ENCODE assay signal across 31 cellular contexts in the genomic region with DNA sequence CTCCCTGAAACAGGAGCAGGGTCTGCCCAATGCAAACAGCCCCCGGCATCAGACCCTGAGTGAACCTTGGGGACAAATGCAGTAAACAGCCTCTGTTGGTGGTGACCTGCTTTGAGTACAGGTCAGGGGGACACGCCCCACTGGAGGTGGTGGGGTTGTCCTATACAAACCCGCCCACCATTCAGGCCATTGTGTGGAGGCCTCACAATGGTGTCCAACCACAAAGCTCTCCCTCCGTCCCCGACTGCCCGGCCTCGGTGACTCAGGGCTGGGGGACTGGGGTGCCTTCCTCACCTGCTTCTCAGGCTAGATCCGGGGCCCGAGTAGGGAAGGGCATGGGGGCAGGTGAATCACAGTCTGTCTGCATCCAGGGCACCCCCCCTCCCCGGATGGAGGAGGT. TPM values are rescaled to one million over a fixed set of nuclear protein-coding genes. Genes with fewer than 3 reads are reported as not detected.
"Had no signal": no experiment of that assay in that cellular context is flagged by ENCODE, and none has a peak within 500 bp of the region (broad histone marks: within the 10 kb centered on the region; RNA-seq: fewer than 3 reads in every experiment).

No MANE protein-coding gene starts in this region.

- H3K9me3 ChIP-seq: ascending aorta, SJSA1, SK-N-SH had no signal

- H3K9ac ChIP-seq: SK-N-SH had no signal

- ATAC-seq: activated CD4-positive, alpha-beta T cell treated with anti-CD3 and anti-CD28 coated beads for 36 hours; activated CD4-positive, CD25-positive, alpha-beta regulatory T cell treated with anti-CD3 and anti-CD28 coated beads, Interleukin-2, amount 50 U/mL, for 24 hours; activated CD8-positive, alpha-beta T cell treated with anti-CD3 and anti-CD28 coated beads, Interleukin-2, amount 10 ng/mL, durations not matched to agents 7 days and 5 days; WTC11 had no signal

- H3K9me3 Mint-ChIP-seq: activated naive CD4-positive, alpha-beta T cell treated with anti-CD3 and anti-CD28 coated beads for 36 hours; activated naive CD8-positive, alpha-beta T cell treated with anti-CD3 and anti-CD28 coated beads for 36 hours; activated T-cell treated with anti-CD3 and anti-CD28 coated beads, Interleukin-2, amount 50 U/mL, for 24 hours; central memory CD8-positive, alpha-beta T cell; T-helper 1 cell treated with Interleukin-12 subunit alpha and Interleukin-12 subunit beta and Interleukin-4 antibody, amounts not matched to agents 30 μg/mL and 1 μg/mL, for 36 hours had no signal

- H3K36me3 Mint-ChIP-seq: activated naive CD8-positive, alpha-beta T cell treated with anti-CD3 and anti-CD28 coated beads for 36 hours had no signal

- H3K36me3 ChIP-seq: ascending aorta, cardiac muscle cell, SJSA1 had no signal

- H3K4me3 ChIP-seq: ascending aorta, cardiac muscle cell, SJSA1 had no signal

- H3K4me3 Mint-ChIP-seq: activated CD4-positive, alpha-beta T cell treated with anti-CD3 and anti-CD28 coated beads for 36 hours; activated CD4-positive, alpha-beta T cell treated with anti-CD3 and anti-CD28 coated beads, Interleukin-2, amount 10 ng/mL, durations not matched to agents 7 days and 5 days; activated CD8-positive, alpha-beta T cell treated with anti-CD3 and anti-CD28 coated beads, Interleukin-2, amount 10 ng/mL, durations not matched to agents 7 days and 5 days; activated naive CD4-positive, alpha-beta T cell treated with anti-CD3 and anti-CD28 coated beads for 36 hours; activated naive CD8-positive, alpha-beta T cell treated with anti-CD3 and anti-CD28 coated beads for 36 hours; activated T-cell treated with anti-CD3 and anti-CD28 coated beads, Interleukin-2, amount 50 U/mL, for 24 hours; T-helper 1 cell treated with Interleukin-12 subunit alpha and Interleukin-12 subunit beta and Interleukin-4 antibody, amounts not matched to agents 30 μg/mL and 1 μg/mL, for 36 hours; T-helper 2 cell treated with Interferon-gamma antibody and Interleukin-4, amounts not matched to agents 5 μg/mL and 100 μg/mL, for 36 hours; WTC11 had no signal

- DNase-seq: activated CD4-positive, alpha-beta T cell treated with anti-CD3 and anti-CD28 coated beads for 36 hours; activated CD4-positive, alpha-beta T cell treated with anti-CD3 and anti-CD28 coated beads, Interleukin-2, amount 10 ng/mL, durations not matched to agents 7 days and 5 days; activated CD4-positive, alpha-beta T cell treated with anti-CD3 and anti-CD28 coated beads, Interleukin-2, amount 50 U/mL, for 48 hours; activated CD8-positive, alpha-beta T cell treated with anti-CD3 and anti-CD28 coated beads, Interleukin-2, amount 10 ng/mL, durations not matched to agents 7 days and 5 days; activated gamma-delta T cell treated with Interleukin-2 at 50 U/mL for 16 hours; activated naive CD4-positive, alpha-beta T cell treated with anti-CD3 and anti-CD28 coated beads for 36 hours; activated naive CD8-positive, alpha-beta T cell treated with anti-CD3 and anti-CD28 coated beads for 36 hours; activated T-cell treated with anti-CD3 and anti-CD28 coated beads, Interleukin-2, amount 50 U/mL, for 24 hours; amniotic stem cell; Karpas-422; MV-4-11; NCI-H1092; NCI-H1436 treated with DMSO at 0.1 percent for 48 hours; NCI-H1694 treated with DMSO at 0.1 percent for 48 hours; NCI-H2029; NCI-H510A; NCI-H526; NCI-H748 treated with DMSO at 0.1 percent for 48 hours; NK-92 treated with Interleukin-12 subunit alpha and Interleukin-12 subunit beta, amount 100 ng/mL, for 24 hours; SHP77 treated with DMSO at 0.1 percent for 48 hours; SK-N-SH had no signal

- H3K4me2 ChIP-seq: SK-N-SH had no signal

- H3K4me1 Mint-ChIP-seq: activated CD4-positive, alpha-beta T cell treated with anti-CD3 and anti-CD28 coated beads for 36 hours; activated CD4-positive, alpha-beta T cell treated with anti-CD3 and anti-CD28 coated beads, Interleukin-2, amount 10 ng/mL, durations not matched to agents 7 days and 5 days; activated naive CD8-positive, alpha-beta T cell treated with anti-CD3 and anti-CD28 coated beads for 36 hours; central memory CD8-positive, alpha-beta T cell; WTC11 had no signal

- H3K27ac ChIP-seq: ascending aorta, cardiac muscle cell, SJSA1 had no signal

- H3K27me3 Mint-ChIP-seq: activated CD4-positive, alpha-beta T cell treated with anti-CD3 and anti-CD28 coated beads, Interleukin-2, amount 10 ng/mL, durations not matched to agents 7 days and 5 days had no signal

- H3K4me1 ChIP-seq: ascending aorta, SJSA1 had no signal

- H3K27ac Mint-ChIP-seq: activated CD4-positive, alpha-beta T cell treated with anti-CD3 and anti-CD28 coated beads for 36 hours; activated CD4-positive, alpha-beta T cell treated with anti-CD3 and anti-CD28 coated beads, Interleukin-2, amount 10 ng/mL, durations not matched to agents 7 days and 5 days; activated CD8-positive, alpha-beta T cell treated with anti-CD3 and anti-CD28 coated beads, Interleukin-2, amount 10 ng/mL, durations not matched to agents 7 days and 5 days; activated naive CD4-positive, alpha-beta T cell treated with anti-CD3 and anti-CD28 coated beads for 36 hours; activated naive CD8-positive, alpha-beta T cell treated with anti-CD3 and anti-CD28 coated beads for 36 hours; activated T-cell treated with anti-CD3 and anti-CD28 coated beads, Interleukin-2, amount 50 U/mL, for 24 hours; T-helper 1 cell treated with Interleukin-12 subunit alpha and Interleukin-12 subunit beta and Interleukin-4 antibody, amounts not matched to agents 30 μg/mL and 1 μg/mL, for 36 hours; T-helper 2 cell treated with Interferon-gamma antibody and Interleukin-4, amounts not matched to agents 5 μg/mL and 100 μg/mL, for 36 hours; WTC11 had no signal

- H3K27me3 ChIP-seq: ascending aorta, cardiac muscle cell, SJSA1 had no signal

RNA-seq across cellular contexts. Expression of a gene that starts 1.5 kb away (rescaled TPM):
- total RNA-seq: activated CD4-positive, alpha-beta T cell treated with anti-CD3 and anti-CD28 coated beads for 36 hours; activated CD4-positive, alpha-beta T cell treated with anti-CD3 and anti-CD28 coated beads, Interleukin-2, amount 10 ng/mL, durations not matched to agents 7 days and 5 days; activated naive CD4-positive, alpha-beta T cell treated with anti-CD3 and anti-CD28 coated beads for 36 hours; activated naive CD8-positive, alpha-beta T cell treated with anti-CD3 and anti-CD28 coated beads for 36 hours; cardiac muscle cell; chondrocyte; RPMI7951; SJSA1 had no signal
- polyA plus RNA-seq: cardiac muscle cell, SK-N-SH had no signal
